Comparison of ENCODE assay signal across 9 cellular contexts in the genomic region with DNA sequence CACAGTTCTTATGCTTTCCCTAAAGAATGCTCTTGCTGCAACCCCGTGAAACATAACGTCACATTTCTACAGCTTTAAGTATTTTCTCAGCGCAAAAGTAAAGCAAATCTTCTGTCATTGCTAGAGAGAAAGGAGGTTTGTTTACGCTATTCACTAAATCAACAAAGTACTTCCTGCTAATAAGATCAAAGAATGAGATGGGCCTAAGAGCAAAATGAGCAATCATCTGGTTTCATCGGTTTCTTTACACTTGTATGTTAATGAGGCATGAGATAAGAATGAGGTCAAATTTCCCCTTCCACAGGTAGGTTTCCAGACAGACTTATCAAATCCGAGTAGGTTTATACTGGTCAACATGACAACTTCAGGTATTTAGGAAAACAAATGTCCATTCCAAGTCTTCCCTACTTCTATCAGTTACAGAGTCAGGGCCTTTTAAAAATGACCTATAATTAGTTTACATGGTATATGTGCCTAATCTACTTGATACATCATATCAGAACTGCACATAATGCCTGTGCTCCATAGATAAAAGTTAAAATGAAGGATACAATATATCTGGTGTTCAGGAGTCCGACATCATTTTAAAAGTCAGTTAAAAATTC. TPM values are rescaled to one million over a fixed set of nuclear protein-coding genes. Genes with fewer than 3 reads are reported as not detected.
A peak's percentile ranks its signal among the peaks of the same experiment; 100 is the strongest.
DNase-seq lines count a peak whose midpoint lies in the region; ATAC-seq and TF ChIP-seq lines count a peak whose summit lies in the region.
"Had no signal": no experiment of that assay in that cellular context is flagged by ENCODE, and none has a peak within 500 bp of the region (broad histone marks: within the 10 kb centered on the region; RNA-seq: fewer than 3 reads in every experiment).

No MANE protein-coding gene starts in this region.

- peak in 2 of 3 experiments; percentile 18 to 51 for DNase-seq in NCI-H1417 (lab: John Stamatoyannopoulos, UW)
- no peak for DNase-seq in NCI-H1417 treated with DMSO at 0.1 percent for 48 hours (lab: John Stamatoyannopoulos, UW)
- DNase-seq in T-helper 17 cell, result no peak
- no peak for DNase-seq in naive B cell
- no peak for DNase-seq in ecto neural progenitor cell (ENCODE audit: low spot score)
- DNase-seq in upper lobe of left lung, result no peak
- no peak for DNase-seq in NCI-H2227 (lab: John Stamatoyannopoulos, UW; ENCODE audit: unreplicated experiment)

- no peaks in the 10 kb centered on the region for H3K9me3 Mint-ChIP-seq in naive B cell

- no peaks in the 10 kb centered on the region for H3K27me3 ChIP-seq in upper lobe of left lung

- no peak for TF ChIP-seq EP300 in upper lobe of left lung (IDR thresholded peaks at IDR 0.05)

- H3K9me3 ChIP-seq in T-helper 17 cell (ENCODE audit: control insufficient read depth, low read length, poor library complexity, severe bottlenecking), result no peaks in the 10 kb centered on the region
- no peaks in the 10 kb centered on the region for H3K9me3 ChIP-seq in upper lobe of left lung

- peak overlapping the region; percentile 39 for H3K27ac Mint-ChIP-seq in T-helper 17 cell
- peak overlapping the region; percentile 9 to 89 (median 58) for H3K27ac Mint-ChIP-seq in naive B cell
- H3K27ac Mint-ChIP-seq: activated naive CD8-positive, alpha-beta T cell had no signal

- peak; percentile 45 for ATAC-seq in HG03378 (IDR thresholded peaks at IDR 0.05; ENCODE audit: unreplicated experiment)
- ATAC-seq in T-helper 17 cell, result peak; percentile 69
- peak in 1 of 2 donors; percentile 10 for ATAC-seq in naive B cell (ENCODE audit: low read depth in 2 of 2)
- ATAC-seq in upper lobe of left lung (ENCODE audit: low FRiP score in 2 of 2), result no peak

- H3K4me3 ChIP-seq in upper lobe of left lung, result no peak overlapping the region

- H3K4me1 ChIP-seq in upper lobe of left lung, result peaks cover 9 to 21% (median 16%) of the 10 kb centered on the region in 4 donors

- H3K27me3 Mint-ChIP-seq in T-helper 17 cell (no peaks in the 10 kb centered on the region), naive B cell (no peaks in the 10 kb centered on the region)
- H3K27me3 Mint-ChIP-seq: activated naive CD8-positive, alpha-beta T cell had no signal

- H3K4me1 Mint-ChIP-seq in T-helper 17 cell (peaks cover 18% of the 10 kb centered on the region), naive B cell (peaks cover 69 to 90% (median 79%) of the 10 kb centered on the region in 3 donors)

- peak overlapping the region; percentile 16 for H3K4me3 Mint-ChIP-seq in T-helper 17 cell
- H3K4me3 Mint-ChIP-seq in naive B cell, result peak overlapping the region in 5 of 8 donors; percentile 3 to 51 (median 13)
- H3K4me3 Mint-ChIP-seq: activated naive CD8-positive, alpha-beta T cell had no signal

- H3K27ac ChIP-seq in upper lobe of left lung, result peak overlapping the region in 2 of 4 donors; percentile 15 to 31

- no peak for TF ChIP-seq CTCF in upper lobe of left lung (IDR thresholded peaks at IDR 0.05)

- TF ChIP-seq POLR2A in upper lobe of left lung (IDR thresholded peaks at IDR 0.05), result no peak

- peaks cover 5% of the 10 kb centered on the region for H3K36me3 Mint-ChIP-seq in T-helper 17 cell (ENCODE audit: low read depth)
- H3K36me3 Mint-ChIP-seq in naive B cell, result peaks cover 0 to 4% of the 10 kb centered on the region in 2 donors
- H3K36me3 Mint-ChIP-seq: activated naive CD8-positive, alpha-beta T cell had no signal

- no peaks in the 10 kb centered on the region for H3K36me3 ChIP-seq in upper lobe of left lung

- WGBS in upper lobe of left lung, 2 donors, result 46 to 55% methylated on average over 7 of the region's 7 CpGs

RNA-seq across cellular contexts. Expression of a gene that starts 8.4 kb away (rescaled TPM):
- total RNA-seq in T-helper 17 cell (1 to 10 TPM; 2.5 to 5.6 TPM), upper lobe of left lung (10 to 100 TPM; 16.4 to 28.6 (median 21.8) TPM)
- polyA plus RNA-seq in naive B cell (ENCODE audit: low read depth in 6 of 6), result 10 to 100 TPM; 37.8 to 56.8 (median 50.2) TPM

Comparison
In these comparisons a context has a peak if more than half of its experiments do, and no peak if none do; other contexts are left out.
1. DNase-seq: peak in NCI-H1417 (2 of 3); none in NCI-H1417 treated with DMSO at 0.1 percent for 48 hours (single experiment), T-helper 17 cell (0 of 3), naive B cell (single experiment), ecto neural progenitor cell (single experiment), upper lobe of left lung (0 of 2) and NCI-H2227 (single experiment).
2. ATAC-seq: peak in HG03378 (single experiment) and T-helper 17 cell (single experiment); none in upper lobe of left lung (0 of 2).